ENCODE assay signal across 8 cellular contexts in genomic region chr7:88789480-88790064, GRCh38. TPM values are rescaled to one million over a fixed set of nuclear protein-coding genes. Genes with fewer than 3 reads are reported as not detected.
DNase-seq lines count a peak whose midpoint lies in the region; ATAC-seq and TF ChIP-seq lines count a peak whose summit lies in the region.

No MANE protein-coding gene starts in this region.

- no peak for DNase-seq in heart left ventricle
- no peak for DNase-seq in Right ventricle myocardium inferior (ENCODE audit: missing footprints)
- peak; percentile 26 for DNase-seq in NCI-H1048 (lab: John Stamatoyannopoulos, UW)
- peak; percentile 45 for DNase-seq in choroid plexus epithelial cell (ENCODE audit: low read depth)
- DNase-seq in psoas muscle = no peak
- no peak for DNase-seq in natural killer cell treated with Interleukin-12 subunit alpha and Interleukin-12 subunit beta and Interleukin-15 and Interleukin-18, amount 100 ng/mL, for 72 hours (ENCODE audit: low spot score)

- WGBS in heart left ventricle, 4 donors = 68 to 77% (median 75%) methylated on average over 2 of the region's 2 CpGs
- WGBS in psoas muscle, 3 donors = 66 to 71% (median 68%) methylated on average over 2 of the region's 2 CpGs

- peak in 11 of 12 donors; percentile 27 to 60 (median 44) for TF ChIP-seq CTCF in heart left ventricle (IDR thresholded peaks at IDR 0.05)
- TF ChIP-seq CTCF in choroid plexus epithelial cell (conservative IDR thresholded peaks at IDR 0.05; ENCODE audit: low read depth, low read length) = peak; percentile 54
- peak; percentile 46 for TF ChIP-seq CTCF in psoas muscle (IDR thresholded peaks at IDR 0.05)

- H3K36me3 ChIP-seq in heart left ventricle (no peaks in the 10 kb centered on the region), psoas muscle (ENCODE audit: insufficient read depth in 1 of 2, low read depth in 1 of 2) (no peaks in the 10 kb centered on the region)

- no peak overlapping the region for H3K27ac Mint-ChIP-seq in natural killer cell treated with Interleukin-12 subunit alpha and Interleukin-12 subunit beta and Interleukin-15 and Interleukin-18, amount 100 ng/mL, for 72 hours

- H3K36me3 Mint-ChIP-seq in natural killer cell treated with Interleukin-12 subunit alpha and Interleukin-12 subunit beta and Interleukin-15 and Interleukin-18, amount 100 ng/mL, for 72 hours = no peaks in the 10 kb centered on the region

- no peak for ATAC-seq in heart left ventricle
- no peak for ATAC-seq in Right ventricle myocardium inferior
- no peak for ATAC-seq in psoas muscle
- no peak for ATAC-seq in natural killer cell treated with Interleukin-12 subunit alpha and Interleukin-12 subunit beta and Interleukin-15 and Interleukin-18, amount 100 ng/mL, for 72 hours
- ATAC-seq in GM19035 (IDR thresholded peaks at IDR 0.05; ENCODE audit: unreplicated experiment) = no peak
- ATAC-seq in GM21786 (IDR thresholded peaks at IDR 0.05; ENCODE audit: unreplicated experiment) = no peak

- H3K27ac ChIP-seq in heart left ventricle (no peak overlapping the region), psoas muscle (no peak overlapping the region)

- H3K4me1 ChIP-seq in heart left ventricle = no peaks in the 10 kb centered on the region
- no peaks in the 10 kb centered on the region for H3K4me1 ChIP-seq in psoas muscle

- intact Hi-C loops in heart left ventricle (cut with DNase I) (loop anchor here in 4 of 10 donors (5.0 to 10.0 kb wide), 3 partner anchors 833 to 1645 kb away; no protein-coding TSS in a partner anchor), Right ventricle myocardium inferior (cut with DNase I) (loop anchor here (10.0 kb wide), 1 partner anchor 835 kb away; no protein-coding TSS in a partner anchor), psoas muscle (cut with DNase I) (no loop called here)

- no peak for TF ChIP-seq POLR2A in heart left ventricle (IDR thresholded peaks at IDR 0.05)

- H3K9me3 ChIP-seq in heart left ventricle = no peaks in the 10 kb centered on the region
- H3K9me3 ChIP-seq in psoas muscle = no peaks in the 10 kb centered on the region

- no peak overlapping the region for H3K4me3 Mint-ChIP-seq in natural killer cell treated with Interleukin-12 subunit alpha and Interleukin-12 subunit beta and Interleukin-15 and Interleukin-18, amount 100 ng/mL, for 72 hours

- H3K9me3 Mint-ChIP-seq in natural killer cell treated with Interleukin-12 subunit alpha and Interleukin-12 subunit beta and Interleukin-15 and Interleukin-18, amount 100 ng/mL, for 72 hours = peaks cover 3% of the 10 kb centered on the region

- no peaks in the 10 kb centered on the region for H3K27me3 Mint-ChIP-seq in natural killer cell treated with Interleukin-12 subunit alpha and Interleukin-12 subunit beta and Interleukin-15 and Interleukin-18, amount 100 ng/mL, for 72 hours

- H3K27me3 ChIP-seq in heart left ventricle = no peaks in the 10 kb centered on the region
- peaks cover 0 to 3% (median 0%) of the 10 kb centered on the region in 3 donors for H3K27me3 ChIP-seq in psoas muscle (ENCODE audit: insufficient read depth in 3 of 3, low read length in 2 of 3)

- no peaks in the 10 kb centered on the region for H3K4me1 Mint-ChIP-seq in natural killer cell treated with Interleukin-12 subunit alpha and Interleukin-12 subunit beta and Interleukin-15 and Interleukin-18, amount 100 ng/mL, for 72 hours (ENCODE audit: low read depth in 2 of 2)

- no peak overlapping the region for H3K4me3 ChIP-seq in heart left ventricle
- no peak overlapping the region for H3K4me3 ChIP-seq in choroid plexus epithelial cell (ENCODE audit: low read depth, low read length)
- no peak overlapping the region for H3K4me3 ChIP-seq in psoas muscle

RNA-seq across cellular contexts. Expression of gene TEX47, which starts 6.0 kb away (rescaled TPM):
- not detected for total RNA-seq in heart left ventricle
- polyA plus RNA-seq in heart left ventricle = not detected
- not detected for total RNA-seq in Right ventricle myocardium inferior
- total RNA-seq in psoas muscle = not detected
- not detected for polyA plus RNA-seq in psoas muscle
- total RNA-seq in natural killer cell treated with Interleukin-12 subunit alpha and Interleukin-12 subunit beta and Interleukin-15 and Interleukin-18, amount 100 ng/mL, for 72 hours = not detected

RNA-seq across cellular contexts. Expression of gene ZNF804B, which starts 30.1 kb away (rescaled TPM):
- not detected for total RNA-seq in heart left ventricle
- not detected for polyA plus RNA-seq in heart left ventricle
- total RNA-seq in Right ventricle myocardium inferior = not detected
- not detected for total RNA-seq in psoas muscle
- not detected for polyA plus RNA-seq in psoas muscle
- not detected for total RNA-seq in natural killer cell treated with Interleukin-12 subunit alpha and Interleukin-12 subunit beta and Interleukin-15 and Interleukin-18, amount 100 ng/mL, for 72 hours

Comparison
In these comparisons a context has a peak if more than half of its experiments do, and no peak if none do; other contexts are left out.
1. DNase-seq: peak in NCI-H1048 (single experiment) and choroid plexus epithelial cell (single experiment); none in heart left ventricle (0 of 5), Right ventricle myocardium inferior (single experiment), psoas muscle (0 of 2) and natural killer cell treated with Interleukin-12 subunit alpha and Interleukin-12 subunit beta and Interleukin-15 and Interleukin-18, amount 100 ng/mL, for 72 hours (single experiment).
2. Peak in every context shown above with its lines, with median percentiles within 50 percentile points of each other: CTCF ChIP-seq.